ENCODE assay signal across 19 cellular contexts in genomic region chr6:36149436-36149835, GRCh38.
"Had no signal": no experiment of that assay in that cellular context is flagged by ENCODE, and none has a peak within 500 bp of the region (broad histone marks: within the 10 kb centered on the region; RNA-seq: fewer than 3 reads in every experiment).

No MANE protein-coding gene starts in this region.

- H3K27ac ChIP-seq: body of pancreas, pancreas, tibial artery had no signal

- H3K4me3 Mint-ChIP-seq: activated CD4-positive, alpha-beta memory T cell treated with anti-CD3 and anti-CD28 coated beads, Interleukin-2, amount 10 ng/mL, durations not matched to agents 7 days and 5 days; activated CD4-positive, alpha-beta T cell treated with anti-CD3 and anti-CD28 coated beads for 36 hours; activated naive CD4-positive, alpha-beta T cell treated with anti-CD3 and anti-CD28 coated beads, Interleukin-2, amount 10 ng/mL, durations not matched to agents 7 days and 5 days; activated T-cell treated with anti-CD3 and anti-CD28 coated beads, Interleukin-2, amount 50 U/mL, for 24 hours; central memory CD8-positive, alpha-beta T cell; memory B cell; naive thymus-derived CD4-positive, alpha-beta T cell; stimulated activated memory B cell treated with anti-CD40 and anti-IgM and Interleukin-4, amounts not matched to agents 10 μg/mL and 1 μg/mL and 100 μg/mL, for 72 hours; T-helper 17 cell had no signal

- FAIRE-seq: pancreas had no signal

- H3K9me3 Mint-ChIP-seq: central memory CD8-positive, alpha-beta T cell had no signal

- H3K27ac Mint-ChIP-seq: activated CD4-positive, alpha-beta memory T cell treated with anti-CD3 and anti-CD28 coated beads, Interleukin-2, amount 10 ng/mL, durations not matched to agents 7 days and 5 days; activated CD4-positive, alpha-beta T cell treated with anti-CD3 and anti-CD28 coated beads for 36 hours; activated naive CD4-positive, alpha-beta T cell treated with anti-CD3 and anti-CD28 coated beads, Interleukin-2, amount 10 ng/mL, durations not matched to agents 7 days and 5 days; activated T-cell treated with anti-CD3 and anti-CD28 coated beads, Interleukin-2, amount 50 U/mL, for 24 hours; memory B cell; naive thymus-derived CD4-positive, alpha-beta T cell; stimulated activated memory B cell treated with anti-CD40 and anti-IgM and Interleukin-4, amounts not matched to agents 10 μg/mL and 1 μg/mL and 100 μg/mL, for 72 hours; T-helper 17 cell had no signal

- H3K27me3 Mint-ChIP-seq: activated CD4-positive, alpha-beta memory T cell treated with anti-CD3 and anti-CD28 coated beads, Interleukin-2, amount 10 ng/mL, durations not matched to agents 7 days and 5 days; activated CD4-positive, alpha-beta T cell treated with anti-CD3 and anti-CD28 coated beads for 36 hours; activated naive CD4-positive, alpha-beta T cell treated with anti-CD3 and anti-CD28 coated beads, Interleukin-2, amount 10 ng/mL, durations not matched to agents 7 days and 5 days; activated T-cell treated with anti-CD3 and anti-CD28 coated beads, Interleukin-2, amount 50 U/mL, for 24 hours; central memory CD8-positive, alpha-beta T cell; memory B cell; naive thymus-derived CD4-positive, alpha-beta T cell; stimulated activated memory B cell treated with anti-CD40 and anti-IgM and Interleukin-4, amounts not matched to agents 10 μg/mL and 1 μg/mL and 100 μg/mL, for 72 hours; T-helper 17 cell had no signal

- ATAC-seq: activated CD4-positive, alpha-beta T cell treated with anti-CD3 and anti-CD28 coated beads for 36 hours; body of pancreas; mucosa of descending colon; naive thymus-derived CD4-positive, alpha-beta T cell; pancreas; SK-N-SH treated with all-trans-retinoic acid at 6 μM for 48 hours; stimulated activated memory B cell treated with anti-CD40 and anti-IgM and Interleukin-4, amounts not matched to agents 10 μg/mL and 1 μg/mL and 100 μg/mL, for 72 hours; T-helper 17 cell had no signal

- H3K4me1 ChIP-seq: body of pancreas, pancreas, sigmoid colon, tibial artery had no signal

- H3K27me3 ChIP-seq: body of pancreas, pancreas, sigmoid colon, tibial artery had no signal

- H3K36me3 ChIP-seq: pancreas, sigmoid colon, tibial artery had no signal

- H3K4me3 ChIP-seq: body of pancreas, mucosa of descending colon, pancreas, sigmoid colon, tibial artery had no signal

- H3K9me3 ChIP-seq: body of pancreas, mucosa of descending colon, pancreas, sigmoid colon, tibial artery had no signal

- DNase-seq: activated CD4-positive, alpha-beta memory T cell treated with anti-CD3 and anti-CD28 coated beads, Interleukin-2, amount 10 ng/mL, durations not matched to agents 7 days and 5 days; activated CD4-positive, alpha-beta T cell treated with anti-CD3 and anti-CD28 coated beads for 36 hours; activated naive CD4-positive, alpha-beta T cell treated with anti-CD3 and anti-CD28 coated beads, Interleukin-2, amount 10 ng/mL, durations not matched to agents 7 days and 5 days; activated T-cell treated with anti-CD3 and anti-CD28 coated beads, Interleukin-2, amount 50 U/mL, for 24 hours; body of pancreas; cortex of kidney; effector memory CD4-positive, alpha-beta T cell; islet precursor cell; mucosa of descending colon; naive thymus-derived CD4-positive, alpha-beta T cell; pancreas; sigmoid colon; stimulated activated CD4-positive, alpha-beta T cell treated with anti-CD3 and anti-CD28 coated beads, Interleukin-1b, Interleukin-23, amount 100 ng/mL, for 48 hours; T-helper 17 cell; tibial artery had no signal
